Comparison of ENCODE assay signal across 32 cellular contexts in genomic region chrX:134659761-134660160, GRCh38. TPM values are rescaled to one million over a fixed set of nuclear protein-coding genes. Genes with fewer than 3 reads are reported as not detected.
"Had no signal": no experiment of that assay in that cellular context is flagged by ENCODE, and none has a peak within 500 bp of the region (broad histone marks: within the 10 kb centered on the region; RNA-seq: fewer than 3 reads in every experiment).

No MANE protein-coding gene starts in this region.

- DNase-seq: activated B cell treated with CpG ODN at 0.5 μM for 24 hours; activated CD4-positive, alpha-beta memory T cell treated with anti-CD3 and anti-CD28 coated beads for 36 hours; activated CD4-positive, alpha-beta T cell treated with anti-CD3 and anti-CD28 coated beads for 4 hours; activated CD4-positive, alpha-beta T cell treated with anti-CD3 and anti-CD28 coated beads, Interleukin-2, amount 50 U/mL, for 1 hour; activated CD4-positive, CD25-positive, alpha-beta regulatory T cell treated with anti-CD3 and anti-CD28 coated beads, Interleukin-2, amount 50 U/mL, for 72 hours; activated CD8-positive, alpha-beta memory T cell treated with anti-CD3 and anti-CD28 coated beads, Interleukin-2, amount 50 U/mL, for 4 hours; activated effector memory CD4-positive, alpha-beta T cell treated with anti-CD3 and anti-CD28 coated beads, Interleukin-2, amount 50 U/mL, for 16 hours; activated naive CD4-positive, alpha-beta T cell; activated naive CD4-positive, alpha-beta T cell treated with anti-CD3 and anti-CD28 coated beads, Interleukin-2, amount 50 U/mL, for 16 hours; activated naive CD8-positive, alpha-beta T cell treated with anti-CD3 and anti-CD28 coated beads for 36 hours; activated T-cell treated with anti-CD3 and anti-CD28 coated beads for 4 hours; activated T-cell treated with anti-CD3 and anti-CD28 coated beads, Interleukin-2, amount 50 U/mL, for 4 hours; amniotic stem cell; aorta; caudate nucleus; cerebellar nuclear complex; MM.1S; MV-4-11; NCI-H187 treated with DMSO at 0.1 percent for 48 hours; NCI-H510A treated with DMSO at 0.1 percent for 48 hours; NCI-H526 treated with DMSO at 0.1 percent for 48 hours; NCI-H774; OCI-M1; Right ventricle myocardium superior; SW 1271; T-helper 1 cell; T-helper 2 cell; T-helper 9 cell had no signal

- H3K4me2 ChIP-seq: KMS-11 had no signal

- H3K9me3 Mint-ChIP-seq: activated B cell treated with CpG ODN at 0.5 μM for 24 hours; activated CD4-positive, alpha-beta memory T cell treated with anti-CD3 and anti-CD28 coated beads for 36 hours; activated naive CD8-positive, alpha-beta T cell treated with anti-CD3 and anti-CD28 coated beads for 36 hours; activated T-cell treated with anti-CD3 and anti-CD28 coated beads, Interleukin-2, amount 50 U/mL, for 4 hours had no signal

- H3K36me3 Mint-ChIP-seq: activated CD4-positive, alpha-beta memory T cell treated with anti-CD3 and anti-CD28 coated beads for 36 hours; activated naive CD8-positive, alpha-beta T cell treated with anti-CD3 and anti-CD28 coated beads for 36 hours had no signal

- ATAC-seq: activated T-cell treated with anti-CD3 and anti-CD28 coated beads, Interleukin-2, amount 50 U/mL, for 4 hours; Panc1 had no signal

- H3K9ac ChIP-seq: KMS-11 had no signal

- H3K4me1 Mint-ChIP-seq: activated B cell treated with CpG ODN at 0.5 μM for 24 hours; activated naive CD8-positive, alpha-beta T cell treated with anti-CD3 and anti-CD28 coated beads for 36 hours had no signal

- H3K27ac ChIP-seq: KMS-11, RWPE1, VCaP had no signal

- H3K27ac Mint-ChIP-seq: activated B cell treated with CpG ODN at 0.5 μM for 24 hours; activated CD4-positive, alpha-beta memory T cell treated with anti-CD3 and anti-CD28 coated beads for 36 hours; activated naive CD8-positive, alpha-beta T cell treated with anti-CD3 and anti-CD28 coated beads for 36 hours had no signal

- H3K4me3 Mint-ChIP-seq: activated B cell treated with CpG ODN at 0.5 μM for 24 hours; activated CD4-positive, alpha-beta memory T cell treated with anti-CD3 and anti-CD28 coated beads for 36 hours; activated naive CD8-positive, alpha-beta T cell treated with anti-CD3 and anti-CD28 coated beads for 36 hours; activated T-cell treated with anti-CD3 and anti-CD28 coated beads, Interleukin-2, amount 50 U/mL, for 4 hours had no signal

RNA-seq across cellular contexts. Expression of gene PLAC1, which starts 1.5 kb away (rescaled TPM):
- total RNA-seq: activated B cell treated with CpG ODN at 0.5 μM for 24 hours; activated naive CD8-positive, alpha-beta T cell treated with anti-CD3 and anti-CD28 coated beads for 36 hours; aorta; Right ventricle myocardium superior had no signal
